In genomic region chr1:9249534-9250335, GRCh38 we compare ENCODE assay signal across 8 cellular contexts. TPM values are rescaled to one million over a fixed set of nuclear protein-coding genes. Genes with fewer than 3 reads are reported as not detected.
DNase-seq lines count a peak whose midpoint lies in the region; ATAC-seq and TF ChIP-seq lines count a peak whose summit lies in the region.

No MANE protein-coding gene starts in this region.

- ATAC-seq in upper lobe of right lung (peak; percentile 88), GM19467 (IDR thresholded peaks at IDR 0.05; ENCODE audit: unreplicated experiment) (no peak)

- H3K4me1 ChIP-seq in duodenal mucosa (ENCODE audit: control insufficient read depth in 1 of 2, insufficient read depth in 2 of 2, low read length in 2 of 2) (peaks cover 48 to 52% of the 10 kb centered on the region in 2 donors), upper lobe of right lung (peaks cover 25% of the 10 kb centered on the region)

- in situ Hi-C loops in SK-MEL-5 (cut with HindIII; ENCODE audit: low pct_unique_long_range_greater_than_20kb, low sequenced_read_pairs), result no loop called here

- TF ChIP-seq CTCF in upper lobe of right lung (IDR thresholded peaks at IDR 0.05), result peak; percentile 62

- H3K9me3 ChIP-seq in duodenal mucosa (ENCODE audit: control insufficient read depth in 1 of 2, low read length in 2 of 2), result no peaks in the 10 kb centered on the region
- no peaks in the 10 kb centered on the region for H3K9me3 ChIP-seq in upper lobe of right lung

- DNase-seq in activated T-cell treated with anti-CD3 and anti-CD28 coated beads for 48 hours (ENCODE audit: low read depth) (peak; percentile 37), activated T-cell treated with anti-CD3 and anti-CD28 coated beads for 4 hours (no peak), SK-MEL-5 (ENCODE audit: low read depth, low spot score) (peak; percentile 61), mucosa of gallbladder (ENCODE audit: low spot score) (peak; percentile 43), upper lobe of right lung (peak; percentile 81)
- no peak for DNase-seq in stimulated activated naive CD4-positive, alpha-beta T cell treated with Interleukin-2 at 50 U/mL for 16 hours (lab: John Stamatoyannopoulos, UW)

- intact Hi-C loops in upper lobe of right lung (cut with DNase I), result no loop called here

- no peaks in the 10 kb centered on the region for H3K27me3 ChIP-seq in duodenal mucosa (ENCODE audit: control insufficient read depth in 1 of 2, insufficient read depth in 2 of 2, low read length in 2 of 2)
- H3K27me3 ChIP-seq in upper lobe of right lung, result no peaks in the 10 kb centered on the region

- H3K36me3 ChIP-seq in duodenal mucosa (ENCODE audit: control insufficient read depth in 1 of 2, insufficient read depth in 2 of 2, low read length in 2 of 2) (peaks cover 3 to 15% of the 10 kb centered on the region in 2 donors), upper lobe of right lung (peaks cover 22% of the 10 kb centered on the region)

- H3K27ac ChIP-seq in duodenal mucosa (ENCODE audit: low read depth, low read length) (peak overlapping the region; percentile 74), upper lobe of right lung (peak overlapping the region; percentile 53)

- peak overlapping the region; percentile 8 to 27 for H3K4me3 ChIP-seq in duodenal mucosa (ENCODE audit: low read depth in 1 of 2, low read length in 2 of 2)
- H3K4me3 ChIP-seq in upper lobe of right lung, result no peak overlapping the region

- H3K9ac ChIP-seq in duodenal mucosa (ENCODE audit: low read depth in 1 of 2, low read length in 2 of 2), result peak overlapping the region; percentile 59 to 68

RNA-seq across cellular contexts. Expression of gene H6PD, which starts 15.2 kb away (rescaled TPM):
- total RNA-seq in SK-MEL-5 (2014; rRNA removed; shearing (Covaris generic)), result 9.8 and 10.4 TPM in 2 replicates
- polyA plus RNA-seq in SK-MEL-5 (2015; cell fraction: cytosol; rRNA removed), result 25.9 and 31.3 TPM in 2 replicates
- polyA plus RNA-seq in SK-MEL-5 (2015; cell fraction: nucleus; rRNA removed), result 24.6 and 27.5 TPM in 2 replicates
- total RNA-seq in mucosa of gallbladder (45.6 TPM), upper lobe of right lung (43.7 TPM)

RNA-seq across cellular contexts. Expression of gene SPSB1, which starts 43.0 kb away (rescaled TPM):
- 33.4 and 36.1 TPM in 2 replicates for total RNA-seq in SK-MEL-5 (2014; rRNA removed; shearing (Covaris generic))
- 61.1 and 78.2 TPM in 2 replicates for polyA plus RNA-seq in SK-MEL-5 (2015; cell fraction: cytosol; rRNA removed)
- 17.4 and 18.0 TPM in 2 replicates for polyA plus RNA-seq in SK-MEL-5 (2015; cell fraction: nucleus; rRNA removed)
- total RNA-seq in mucosa of gallbladder (25.3 TPM), upper lobe of right lung (29.0 TPM)

Comparison
In these comparisons a context has a peak if more than half of its experiments do, and no peak if none do; other contexts are left out.
1. DNase-seq: peak in activated T-cell treated with anti-CD3 and anti-CD28 coated beads for 48 hours (single experiment), SK-MEL-5 (single experiment), mucosa of gallbladder (single experiment) and upper lobe of right lung (single experiment); none in activated T-cell treated with anti-CD3 and anti-CD28 coated beads for 4 hours (single experiment) and stimulated activated naive CD4-positive, alpha-beta T cell treated with Interleukin-2 at 50 U/mL for 16 hours (single experiment).